8 cellular contexts compared by ENCODE assay signal in genomic region chr1:151008244-151009205, GRCh38.
DNase-seq lines count a peak whose midpoint lies in the region; ATAC-seq and TF ChIP-seq lines count a peak whose summit lies in the region.

A gene with protein sequence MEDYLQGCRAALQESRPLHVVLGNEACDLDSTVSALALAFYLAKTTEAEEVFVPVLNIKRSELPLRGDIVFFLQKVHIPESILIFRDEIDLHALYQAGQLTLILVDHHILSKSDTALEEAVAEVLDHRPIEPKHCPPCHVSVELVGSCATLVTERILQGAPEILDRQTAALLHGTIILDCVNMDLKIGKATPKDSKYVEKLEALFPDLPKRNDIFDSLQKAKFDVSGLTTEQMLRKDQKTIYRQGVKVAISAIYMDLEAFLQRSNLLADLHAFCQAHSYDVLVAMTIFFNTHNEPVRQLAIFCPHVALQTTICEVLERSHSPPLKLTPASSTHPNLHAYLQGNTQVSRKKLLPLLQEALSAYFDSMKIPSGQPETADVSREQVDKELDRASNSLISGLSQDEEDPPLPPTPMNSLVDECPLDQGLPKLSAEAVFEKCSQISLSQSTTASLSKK (plus strand): TSS chr1:151008449. CDS start chr1:151008633, 184 bp downstream.

- peak; percentile 34; the same call in 1 of the 2 replicates for TF ChIP-seq EP300 in Ishikawa (IDR thresholded peaks at IDR 0.05; ENCODE audit: borderline replicate concordance)

- ATAC-seq in GM21447 (IDR thresholded peaks at IDR 0.05; ENCODE audit: unreplicated experiment): peak; percentile 69

- TF ChIP-seq RAD21 in Ishikawa (IDR thresholded peaks at IDR 0.05; ENCODE audit: low read depth): no peak

- peak; percentile 99 for DNase-seq in COLO668 (lab: John Stamatoyannopoulos, UW; ENCODE audit: unreplicated experiment)
- DNase-seq in OCI-M2 (lab: John Stamatoyannopoulos, UW; ENCODE audit: unreplicated experiment): peak; percentile 65
- DNase-seq in activated T-cell treated with anti-CD3 and anti-CD28 coated beads for 24 hours (ENCODE audit: low read depth): peak; percentile 90
- peak; percentile 96 for DNase-seq in epidermal melanocyte (ENCODE audit: insufficient read length, low spot score)
- peak; percentile 93 for DNase-seq in middle frontal gyrus (ENCODE audit: extremely low spot score, low spot score)
- DNase-seq in stimulated activated CD8-positive, alpha-beta memory T cell treated with anti-CD3 and anti-CD28 coated beads, Interleukin-2, amount 100 ng/mL, for 1 hour (ENCODE audit: low read depth in 2 of 2): peak; percentile 92 to 96

TF ChIP-seq in Ishikawa, 13 proteins besides CTCF, POLR2A, EP300 and RAD21:
- TF ChIP-seq YY1 (IDR thresholded peaks at IDR 0.05; ENCODE audit: low read depth): peak; percentile 34; the same call in 1 of the 2 replicates
- no peak for TF ChIP-seq USF1 (IDR thresholded peaks at IDR 0.05)
- TF ChIP-seq, protein P1, sequence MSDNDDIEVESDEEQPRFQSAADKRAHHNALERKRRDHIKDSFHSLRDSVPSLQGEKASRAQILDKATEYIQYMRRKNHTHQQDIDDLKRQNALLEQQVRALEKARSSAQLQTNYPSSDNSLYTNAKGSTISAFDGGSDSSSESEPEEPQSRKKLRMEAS (IDR thresholded peaks at IDR 0.05): peak; percentile 45
- no peak for TF ChIP-seq FOXM1 (IDR thresholded peaks at IDR 0.05; ENCODE audit: borderline replicate concordance, low read depth)
- TF ChIP-seq NFIC (IDR thresholded peaks at IDR 0.05): no peak
- TF ChIP-seq TEAD4 (IDR thresholded peaks at IDR 0.05): no peak
- no peak for TF ChIP-seq EGR1 (IDR thresholded peaks at IDR 0.05)
- 0 out of 2 replicates have a peak, but pooled peaks have one; percentile 37 for TF ChIP-seq ZBTB7A (IDR thresholded peaks at IDR 0.05; ENCODE audit: low read depth)
- peak; percentile 71; the same call in 1 of the 2 replicates for TF ChIP-seq TCF12 (IDR thresholded peaks at IDR 0.05; ENCODE audit: low read depth)
- TF ChIP-seq TAF1 (IDR thresholded peaks at IDR 0.05; ENCODE audit: low read depth): peak; percentile 67
- TF ChIP-seq CEBPB (IDR thresholded peaks at IDR 0.05): no peak
- TF ChIP-seq, protein P2, sequence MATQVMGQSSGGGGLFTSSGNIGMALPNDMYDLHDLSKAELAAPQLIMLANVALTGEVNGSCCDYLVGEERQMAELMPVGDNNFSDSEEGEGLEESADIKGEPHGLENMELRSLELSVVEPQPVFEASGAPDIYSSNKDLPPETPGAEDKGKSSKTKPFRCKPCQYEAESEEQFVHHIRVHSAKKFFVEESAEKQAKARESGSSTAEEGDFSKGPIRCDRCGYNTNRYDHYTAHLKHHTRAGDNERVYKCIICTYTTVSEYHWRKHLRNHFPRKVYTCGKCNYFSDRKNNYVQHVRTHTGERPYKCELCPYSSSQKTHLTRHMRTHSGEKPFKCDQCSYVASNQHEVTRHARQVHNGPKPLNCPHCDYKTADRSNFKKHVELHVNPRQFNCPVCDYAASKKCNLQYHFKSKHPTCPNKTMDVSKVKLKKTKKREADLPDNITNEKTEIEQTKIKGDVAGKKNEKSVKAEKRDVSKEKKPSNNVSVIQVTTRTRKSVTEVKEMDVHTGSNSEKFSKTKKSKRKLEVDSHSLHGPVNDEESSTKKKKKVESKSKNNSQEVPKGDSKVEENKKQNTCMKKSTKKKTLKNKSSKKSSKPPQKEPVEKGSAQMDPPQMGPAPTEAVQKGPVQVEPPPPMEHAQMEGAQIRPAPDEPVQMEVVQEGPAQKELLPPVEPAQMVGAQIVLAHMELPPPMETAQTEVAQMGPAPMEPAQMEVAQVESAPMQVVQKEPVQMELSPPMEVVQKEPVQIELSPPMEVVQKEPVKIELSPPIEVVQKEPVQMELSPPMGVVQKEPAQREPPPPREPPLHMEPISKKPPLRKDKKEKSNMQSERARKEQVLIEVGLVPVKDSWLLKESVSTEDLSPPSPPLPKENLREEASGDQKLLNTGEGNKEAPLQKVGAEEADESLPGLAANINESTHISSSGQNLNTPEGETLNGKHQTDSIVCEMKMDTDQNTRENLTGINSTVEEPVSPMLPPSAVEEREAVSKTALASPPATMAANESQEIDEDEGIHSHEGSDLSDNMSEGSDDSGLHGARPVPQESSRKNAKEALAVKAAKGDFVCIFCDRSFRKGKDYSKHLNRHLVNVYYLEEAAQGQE (IDR thresholded peaks at IDR 0.05; ENCODE audit: low read depth): no peak
- TF ChIP-seq CREB1 (IDR thresholded peaks at IDR 0.05; ENCODE audit: low read depth): peak; percentile 70

Comparison
In these comparisons a context has a peak if more than half of its experiments do, and no peak if none do; other contexts are left out.
1. Peak in every context shown above with its lines: DNase-seq and ATAC-seq.